33 cellular contexts compared by ENCODE assay signal in the genomic region with DNA sequence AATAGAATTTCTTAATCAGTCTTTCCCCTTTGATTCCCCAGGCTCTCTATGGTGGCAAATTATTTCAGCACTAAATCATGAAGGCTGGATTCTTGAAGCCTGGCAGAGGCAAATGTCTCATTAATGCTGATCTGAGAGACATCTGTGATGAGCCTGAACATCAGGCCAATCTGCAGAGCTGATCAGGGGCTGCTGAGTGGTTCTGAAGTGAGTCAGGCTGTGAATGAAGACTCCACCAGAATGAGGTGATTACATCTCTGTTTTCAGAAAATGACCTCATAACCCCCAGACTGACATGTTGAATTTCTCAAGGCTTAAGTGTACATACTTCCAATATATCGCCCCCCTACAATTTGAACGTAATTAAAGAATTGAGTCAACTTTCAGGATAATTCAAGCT.
"Had no signal": no experiment of that assay in that cellular context is flagged by ENCODE, and none has a peak within 500 bp of the region (broad histone marks: within the 10 kb centered on the region; RNA-seq: fewer than 3 reads in every experiment).

No MANE protein-coding gene starts in this region.

- FAIRE-seq: bronchial epithelial cell had no signal

- H3K36me3 Mint-ChIP-seq: activated naive CD4-positive, alpha-beta T cell treated with anti-CD3 and anti-CD28 coated beads, Interleukin-2, amount 50 U/mL, for 24 hours; naive thymus-derived CD4-positive, alpha-beta T cell; neural progenitor cell; stimulated activated memory B cell treated with anti-CD40 and anti-IgM and Interleukin-4, amounts not matched to agents 10 μg/mL and 1 μg/mL and 100 μg/mL, for 72 hours; type B pancreatic cell; WTC11 had no signal

- H3K79me2 ChIP-seq: parathyroid adenoma had no signal

- H3K4me1 Mint-ChIP-seq: activated CD4-positive, alpha-beta memory T cell treated with anti-CD3 and anti-CD28 coated beads, Interleukin-2, amount 10 ng/mL, durations not matched to agents 7 days and 5 days; activated CD4-positive, alpha-beta T cell treated with anti-CD3 and anti-CD28 coated beads, Interleukin-2, amount 10 ng/mL, durations not matched to agents 7 days and 5 days; activated naive CD4-positive, alpha-beta T cell treated with anti-CD3 and anti-CD28 coated beads, Interleukin-2, amount 50 U/mL, for 24 hours; activated naive CD8-positive, alpha-beta T cell treated with anti-CD3 and anti-CD28 coated beads, Interleukin-2, amount 50 U/mL, for 24 hours; activated T-helper 17 cell treated with anti-CD3 and anti-CD28 coated beads, Interleukin-2, amount 50 U/mL, for 72 hours; central memory CD8-positive, alpha-beta T cell; endodermal cell; naive thymus-derived CD4-positive, alpha-beta T cell; neural progenitor cell; stimulated activated memory B cell treated with anti-CD40 and anti-IgM and Interleukin-4, amounts not matched to agents 10 μg/mL and 1 μg/mL and 100 μg/mL, for 72 hours; stimulated activated naive CD8-positive, alpha-beta T cell treated with anti-CD3 and anti-CD28 coated beads, Interleukin-15, amount 100 ng/mL, for 72 hours had no signal

- H3K4me2 ChIP-seq: neural progenitor cell, smooth muscle cell had no signal

- H3K9me3 ChIP-seq: left ventricle myocardium inferior, psoas muscle, sigmoid colon, uterus had no signal

- H3K27ac Mint-ChIP-seq: activated CD4-positive, alpha-beta memory T cell treated with anti-CD3 and anti-CD28 coated beads, Interleukin-2, amount 10 ng/mL, durations not matched to agents 7 days and 5 days; activated CD4-positive, alpha-beta T cell treated with anti-CD3 and anti-CD28 coated beads, Interleukin-2, amount 10 ng/mL, durations not matched to agents 7 days and 5 days; activated naive CD4-positive, alpha-beta T cell treated with anti-CD3 and anti-CD28 coated beads, Interleukin-2, amount 50 U/mL, for 24 hours; activated naive CD8-positive, alpha-beta T cell treated with anti-CD3 and anti-CD28 coated beads, Interleukin-2, amount 50 U/mL, for 24 hours; activated T-helper 17 cell treated with anti-CD3 and anti-CD28 coated beads, Interleukin-2, amount 50 U/mL, for 72 hours; dendritic cell treated with granulocyte-macrophage colony-stimulating factor and Interleukin-4, amounts not matched to agents 40 ng/mL and 50 ng/mL, for 4 days; endodermal cell; naive thymus-derived CD4-positive, alpha-beta T cell; neural progenitor cell; stimulated activated memory B cell treated with anti-CD40 and anti-IgM and Interleukin-4, amounts not matched to agents 10 μg/mL and 1 μg/mL and 100 μg/mL, for 72 hours; stimulated activated naive CD8-positive, alpha-beta T cell treated with anti-CD3 and anti-CD28 coated beads, Interleukin-15, amount 100 ng/mL, for 72 hours; type B pancreatic cell; WTC11 had no signal

- H3K27me3 Mint-ChIP-seq: activated CD4-positive, alpha-beta memory T cell treated with anti-CD3 and anti-CD28 coated beads, Interleukin-2, amount 10 ng/mL, durations not matched to agents 7 days and 5 days; activated CD4-positive, alpha-beta T cell treated with anti-CD3 and anti-CD28 coated beads, Interleukin-2, amount 10 ng/mL, durations not matched to agents 7 days and 5 days; activated naive CD4-positive, alpha-beta T cell treated with anti-CD3 and anti-CD28 coated beads, Interleukin-2, amount 50 U/mL, for 24 hours; activated naive CD8-positive, alpha-beta T cell treated with anti-CD3 and anti-CD28 coated beads, Interleukin-2, amount 50 U/mL, for 24 hours; activated T-helper 17 cell treated with anti-CD3 and anti-CD28 coated beads, Interleukin-2, amount 50 U/mL, for 72 hours; central memory CD8-positive, alpha-beta T cell; dendritic cell treated with granulocyte-macrophage colony-stimulating factor and Interleukin-4, amounts not matched to agents 40 ng/mL and 50 ng/mL, for 4 days; naive thymus-derived CD4-positive, alpha-beta T cell; stimulated activated memory B cell treated with anti-CD40 and anti-IgM and Interleukin-4, amounts not matched to agents 10 μg/mL and 1 μg/mL and 100 μg/mL, for 72 hours; stimulated activated naive CD8-positive, alpha-beta T cell treated with anti-CD3 and anti-CD28 coated beads, Interleukin-15, amount 100 ng/mL, for 72 hours; type B pancreatic cell had no signal

- H3K9ac ChIP-seq: neural progenitor cell, parathyroid adenoma had no signal

- H3K4me3 ChIP-seq: left ventricle myocardium inferior, lung, neural progenitor cell, psoas muscle, sigmoid colon, smooth muscle cell, uterus had no signal

- H3K27me3 ChIP-seq: neural progenitor cell, sigmoid colon, uterus had no signal

- H2AFZ ChIP-seq: neural progenitor cell, parathyroid adenoma had no signal

- DNase-seq: activated CD4-positive, alpha-beta memory T cell treated with anti-CD3 and anti-CD28 coated beads, Interleukin-2, amount 10 ng/mL, durations not matched to agents 7 days and 5 days; activated CD4-positive, alpha-beta T cell treated with anti-CD3 and anti-CD28 coated beads for 1 hour; activated CD4-positive, alpha-beta T cell treated with anti-CD3 and anti-CD28 coated beads, Interleukin-2, amount 10 ng/mL, durations not matched to agents 7 days and 5 days; activated naive CD8-positive, alpha-beta T cell treated with anti-CD3 and anti-CD28 coated beads, Interleukin-2, amount 50 U/mL, for 24 hours; activated T-cell treated with anti-CD3 and anti-CD28 coated beads, Interleukin-2, amount 50 U/mL, for 4 hours; amygdala; endodermal cell; foreskin melanocyte; left ventricle myocardium inferior; naive thymus-derived CD4-positive, alpha-beta T cell; occipital lobe; psoas muscle; sigmoid colon; stimulated activated CD4-positive, alpha-beta T cell treated with anti-CD3 and anti-CD28 coated beads, Interleukin-1b, Interleukin-23, amount 100 ng/mL, for 48 hours; stimulated activated CD4-positive, alpha-beta T cell treated with anti-CD3 and anti-CD28 coated beads, Interleukin-4, amount 100 ng/mL, for 4 hours; stimulated activated CD8-positive, alpha-beta memory T cell treated with anti-CD3 and anti-CD28 coated beads, Interleukin-4, amount 100 ng/mL, for 48 hours; stimulated activated naive CD8-positive, alpha-beta T cell treated with anti-CD3 and anti-CD28 coated beads, Interleukin-15, amount 100 ng/mL, for 72 hours; substantia nigra; T1000; uterus had no signal

- ATAC-seq: activated naive CD8-positive, alpha-beta T cell treated with anti-CD3 and anti-CD28 coated beads, Interleukin-2, amount 50 U/mL, for 24 hours; activated T-cell treated with anti-CD3 and anti-CD28 coated beads, Interleukin-2, amount 50 U/mL, for 4 hours; activated T-helper 17 cell treated with anti-CD3 and anti-CD28 coated beads, Interleukin-2, amount 50 U/mL, for 72 hours; esophagus mucosa; naive thymus-derived CD4-positive, alpha-beta T cell; psoas muscle; stimulated activated memory B cell treated with anti-CD40 and anti-IgM and Interleukin-4, amounts not matched to agents 10 μg/mL and 1 μg/mL and 100 μg/mL, for 72 hours; stimulated activated naive CD8-positive, alpha-beta T cell treated with anti-CD3 and anti-CD28 coated beads, Interleukin-15, amount 100 ng/mL, for 72 hours; WTC11 had no signal

- H3K4me3 Mint-ChIP-seq: activated CD4-positive, alpha-beta memory T cell treated with anti-CD3 and anti-CD28 coated beads, Interleukin-2, amount 10 ng/mL, durations not matched to agents 7 days and 5 days; activated CD4-positive, alpha-beta T cell treated with anti-CD3 and anti-CD28 coated beads, Interleukin-2, amount 10 ng/mL, durations not matched to agents 7 days and 5 days; activated naive CD4-positive, alpha-beta T cell treated with anti-CD3 and anti-CD28 coated beads, Interleukin-2, amount 50 U/mL, for 24 hours; activated naive CD8-positive, alpha-beta T cell treated with anti-CD3 and anti-CD28 coated beads, Interleukin-2, amount 50 U/mL, for 24 hours; activated T-cell treated with anti-CD3 and anti-CD28 coated beads, Interleukin-2, amount 50 U/mL, for 4 hours; activated T-helper 17 cell treated with anti-CD3 and anti-CD28 coated beads, Interleukin-2, amount 50 U/mL, for 72 hours; central memory CD8-positive, alpha-beta T cell; dendritic cell treated with granulocyte-macrophage colony-stimulating factor and Interleukin-4, amounts not matched to agents 40 ng/mL and 50 ng/mL, for 4 days; endodermal cell; naive thymus-derived CD4-positive, alpha-beta T cell; neural progenitor cell; stimulated activated memory B cell treated with anti-CD40 and anti-IgM and Interleukin-4, amounts not matched to agents 10 μg/mL and 1 μg/mL and 100 μg/mL, for 72 hours; stimulated activated naive CD8-positive, alpha-beta T cell treated with anti-CD3 and anti-CD28 coated beads, Interleukin-15, amount 100 ng/mL, for 72 hours; type B pancreatic cell; WTC11 had no signal

- H3K36me3 ChIP-seq: left ventricle myocardium inferior, neural progenitor cell, sigmoid colon, uterus had no signal

- H3K27ac ChIP-seq: left ventricle myocardium inferior, neural progenitor cell, parathyroid adenoma, psoas muscle, sigmoid colon, uterus had no signal

- H3K9me3 Mint-ChIP-seq: activated CD4-positive, alpha-beta memory T cell treated with anti-CD3 and anti-CD28 coated beads, Interleukin-2, amount 10 ng/mL, durations not matched to agents 7 days and 5 days; activated CD4-positive, alpha-beta T cell treated with anti-CD3 and anti-CD28 coated beads, Interleukin-2, amount 10 ng/mL, durations not matched to agents 7 days and 5 days; activated naive CD4-positive, alpha-beta T cell treated with anti-CD3 and anti-CD28 coated beads, Interleukin-2, amount 50 U/mL, for 24 hours; activated naive CD8-positive, alpha-beta T cell treated with anti-CD3 and anti-CD28 coated beads, Interleukin-2, amount 50 U/mL, for 24 hours; activated T-cell treated with anti-CD3 and anti-CD28 coated beads, Interleukin-2, amount 50 U/mL, for 4 hours; activated T-helper 17 cell treated with anti-CD3 and anti-CD28 coated beads, Interleukin-2, amount 50 U/mL, for 72 hours; central memory CD8-positive, alpha-beta T cell; endodermal cell; naive thymus-derived CD4-positive, alpha-beta T cell; neural progenitor cell; stimulated activated memory B cell treated with anti-CD40 and anti-IgM and Interleukin-4, amounts not matched to agents 10 μg/mL and 1 μg/mL and 100 μg/mL, for 72 hours; stimulated activated naive CD8-positive, alpha-beta T cell treated with anti-CD3 and anti-CD28 coated beads, Interleukin-15, amount 100 ng/mL, for 72 hours; type B pancreatic cell; WTC11 had no signal

- H3K4me1 ChIP-seq: left ventricle myocardium inferior, parathyroid adenoma, psoas muscle, sigmoid colon, uterus had no signal
